In the genomic region with DNA sequence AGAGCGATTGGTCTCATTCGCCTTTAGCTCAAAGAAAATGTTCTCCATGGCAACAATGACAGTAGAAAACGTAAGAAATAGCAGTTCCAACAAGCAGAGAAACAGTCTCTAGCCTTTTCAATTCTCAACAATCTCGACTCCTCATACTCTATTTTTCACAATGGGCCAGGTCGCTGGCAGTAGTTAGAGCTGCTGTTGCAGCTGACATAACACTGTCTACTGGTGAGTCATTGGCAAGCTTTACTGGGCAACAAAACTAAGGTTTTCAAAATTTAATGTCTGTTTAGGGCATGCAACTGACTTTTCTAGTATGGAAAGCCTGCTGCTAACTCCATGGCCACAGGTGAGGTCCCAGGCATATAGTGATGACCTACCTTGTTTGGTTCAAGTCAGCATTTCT, we compare ENCODE assay signal across 22 cellular contexts.
"Had no signal": no experiment of that assay in that cellular context is flagged by ENCODE, and none has a peak within 500 bp of the region (broad histone marks: within the 10 kb centered on the region; RNA-seq: fewer than 3 reads in every experiment).

No MANE protein-coding gene starts in this region.

- H3K4me3 ChIP-seq: coronary artery, hepatocyte, mucosa of descending colon, right lobe of liver, smooth muscle cell, stomach, testis, upper lobe of left lung had no signal

- DNase-seq: activated B cell treated with CpG ODN at 0.5 μM for 24 hours; activated CD4-positive, alpha-beta memory T cell treated with anti-CD3 and anti-CD28 coated beads, Interleukin-2, amount 10 ng/mL, durations not matched to agents 7 days and 5 days; activated CD4-positive, alpha-beta T cell treated with anti-CD3 and anti-CD28 coated beads for 48 hours; activated CD8-positive, alpha-beta memory T cell treated with anti-CD3 and anti-CD28 coated beads, Interleukin-2, amount 10 ng/mL, durations not matched to agents 7 days and 5 days; activated naive CD4-positive, alpha-beta T cell; activated naive CD8-positive, alpha-beta T cell treated with anti-CD3 and anti-CD28 coated beads, Interleukin-2, amount 10 ng/mL, durations not matched to agents 7 days and 5 days; amygdala; left cardiac atrium; mesenchymal stem cell; mucosa of descending colon; naive thymus-derived CD8-positive, alpha-beta T cell; right lobe of liver; stimulated activated CD4-positive, alpha-beta T cell treated with anti-CD3 and anti-CD28 coated beads, Interleukin-4, amount 100 ng/mL, for 1 hour; stomach; testis; upper lobe of left lung had no signal

- H2AFZ ChIP-seq: hepatocyte, parathyroid adenoma had no signal

- ATAC-seq: activated CD8-positive, alpha-beta memory T cell treated with anti-CD3 and anti-CD28 coated beads, Interleukin-2, amount 10 ng/mL, durations not matched to agents 7 days and 5 days; left cardiac atrium; mucosa of descending colon; naive thymus-derived CD8-positive, alpha-beta T cell; right lobe of liver had no signal

- H3K27ac Mint-ChIP-seq: activated B cell treated with CpG ODN at 0.5 μM for 24 hours; activated CD4-positive, alpha-beta memory T cell treated with anti-CD3 and anti-CD28 coated beads, Interleukin-2, amount 10 ng/mL, durations not matched to agents 7 days and 5 days; activated CD8-positive, alpha-beta memory T cell treated with anti-CD3 and anti-CD28 coated beads, Interleukin-2, amount 10 ng/mL, durations not matched to agents 7 days and 5 days; activated naive CD8-positive, alpha-beta T cell treated with anti-CD3 and anti-CD28 coated beads, Interleukin-2, amount 10 ng/mL, durations not matched to agents 7 days and 5 days; naive thymus-derived CD8-positive, alpha-beta T cell; T-helper 2 cell treated with Interferon-gamma antibody and Interleukin-4, amounts not matched to agents 5 μg/mL and 100 μg/mL, for 36 hours had no signal

- H3K27me3 ChIP-seq: hepatocyte, right lobe of liver, stomach, testis, upper lobe of left lung had no signal

- H3K27ac ChIP-seq: coronary artery, hepatocyte, parathyroid adenoma, right lobe of liver, stomach, testis, upper lobe of left lung had no signal

- H3K36me3 ChIP-seq: right lobe of liver, stomach, upper lobe of left lung had no signal

- H3K36me3 Mint-ChIP-seq: activated CD8-positive, alpha-beta memory T cell treated with anti-CD3 and anti-CD28 coated beads, Interleukin-2, amount 10 ng/mL, durations not matched to agents 7 days and 5 days; activated naive CD8-positive, alpha-beta T cell treated with anti-CD3 and anti-CD28 coated beads, Interleukin-2, amount 10 ng/mL, durations not matched to agents 7 days and 5 days had no signal

- H3K27me3 Mint-ChIP-seq: activated B cell treated with CpG ODN at 0.5 μM for 24 hours; activated CD4-positive, alpha-beta memory T cell treated with anti-CD3 and anti-CD28 coated beads, Interleukin-2, amount 10 ng/mL, durations not matched to agents 7 days and 5 days; activated CD8-positive, alpha-beta memory T cell treated with anti-CD3 and anti-CD28 coated beads, Interleukin-2, amount 10 ng/mL, durations not matched to agents 7 days and 5 days; activated naive CD8-positive, alpha-beta T cell treated with anti-CD3 and anti-CD28 coated beads, Interleukin-2, amount 10 ng/mL, durations not matched to agents 7 days and 5 days had no signal

- H3K79me2 ChIP-seq: hepatocyte, parathyroid adenoma had no signal

- H3K4me3 Mint-ChIP-seq: activated B cell treated with CpG ODN at 0.5 μM for 24 hours; activated CD4-positive, alpha-beta memory T cell treated with anti-CD3 and anti-CD28 coated beads, Interleukin-2, amount 10 ng/mL, durations not matched to agents 7 days and 5 days; activated CD8-positive, alpha-beta memory T cell treated with anti-CD3 and anti-CD28 coated beads, Interleukin-2, amount 10 ng/mL, durations not matched to agents 7 days and 5 days; activated naive CD8-positive, alpha-beta T cell treated with anti-CD3 and anti-CD28 coated beads, Interleukin-2, amount 10 ng/mL, durations not matched to agents 7 days and 5 days; naive thymus-derived CD8-positive, alpha-beta T cell; T-helper 2 cell treated with Interferon-gamma antibody and Interleukin-4, amounts not matched to agents 5 μg/mL and 100 μg/mL, for 36 hours had no signal

- H3K4me2 ChIP-seq: hepatocyte, smooth muscle cell had no signal

- H3K4me1 Mint-ChIP-seq: activated B cell treated with CpG ODN at 0.5 μM for 24 hours; activated CD4-positive, alpha-beta memory T cell treated with anti-CD3 and anti-CD28 coated beads, Interleukin-2, amount 10 ng/mL, durations not matched to agents 7 days and 5 days; activated CD8-positive, alpha-beta memory T cell treated with anti-CD3 and anti-CD28 coated beads, Interleukin-2, amount 10 ng/mL, durations not matched to agents 7 days and 5 days; activated naive CD8-positive, alpha-beta T cell treated with anti-CD3 and anti-CD28 coated beads, Interleukin-2, amount 10 ng/mL, durations not matched to agents 7 days and 5 days; naive thymus-derived CD8-positive, alpha-beta T cell had no signal

- H3K9ac ChIP-seq: parathyroid adenoma had no signal

- FAIRE-seq: islet of Langerhans had no signal

- H3K4me1 ChIP-seq: parathyroid adenoma, right lobe of liver, stomach, testis, upper lobe of left lung had no signal

- H3K9me3 ChIP-seq: right lobe of liver, testis had no signal
